10 cellular contexts compared by ENCODE assay signal in the genomic region with DNA sequence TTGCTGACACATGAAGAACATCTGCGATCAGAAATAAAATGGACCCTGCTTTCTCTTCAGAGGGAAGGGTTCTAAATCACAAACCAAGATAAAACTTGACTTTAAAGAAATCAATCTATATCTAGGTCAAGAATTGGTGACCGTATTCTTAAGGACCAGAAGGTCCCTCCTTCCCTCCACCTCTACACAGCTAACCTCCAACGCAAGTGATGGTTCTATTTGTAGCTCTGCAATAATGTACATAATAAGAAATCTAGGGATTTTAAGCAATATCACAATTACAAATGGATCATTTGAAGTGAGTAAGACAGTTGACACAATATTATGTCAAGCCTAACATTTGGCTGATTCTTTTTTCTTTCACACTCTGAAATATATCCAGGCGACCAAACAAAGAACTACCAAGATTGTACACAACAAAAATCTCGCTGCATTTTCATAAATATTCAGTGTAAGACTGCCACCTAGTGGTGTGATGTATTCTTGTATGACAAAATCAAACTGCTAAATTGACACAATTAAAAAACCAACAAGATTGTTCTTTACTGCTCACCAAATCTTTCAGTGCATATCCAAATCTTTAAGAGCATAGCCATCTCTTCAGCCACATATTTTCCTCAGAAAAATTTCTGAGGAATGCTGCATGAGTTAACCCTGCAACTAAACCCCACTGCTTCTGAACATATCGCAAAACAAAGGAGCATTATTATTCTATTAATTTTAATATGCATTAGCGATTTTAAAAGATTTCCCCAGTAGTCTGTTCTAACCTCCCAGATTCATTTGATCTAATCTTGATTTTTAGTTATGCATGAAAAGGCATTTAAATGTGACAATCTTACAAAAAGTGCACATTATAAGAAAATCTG. TPM values are rescaled to one million over a fixed set of nuclear protein-coding genes. Genes with fewer than 3 reads are reported as not detected.
DNase-seq lines count a peak whose midpoint lies in the region; ATAC-seq, FAIRE-seq and TF ChIP-seq lines count a peak whose summit lies in the region.
"Had no signal": no experiment of that assay in that cellular context is flagged by ENCODE, and none has a peak within 500 bp of the region (broad histone marks: within the 10 kb centered on the region; RNA-seq: fewer than 3 reads in every experiment).

No MANE protein-coding gene starts in this region.

- peaks cover 2% of the 10 kb centered on the region for H3K4me1 Mint-ChIP-seq in activated CD4-positive, alpha-beta T cell treated with anti-CD3 and anti-CD28 coated beads for 36 hours
- peaks cover 20% of the 10 kb centered on the region for H3K4me1 Mint-ChIP-seq in astrocyte (ENCODE audit: low read depth, unreplicated experiment)
- H3K4me1 Mint-ChIP-seq in stimulated activated effector memory CD8-positive, alpha-beta T cell treated with anti-CD3 and anti-CD28 coated beads, Interleukin-12 subunit alpha, Interleukin-12 subunit beta, amount 100 ng/mL, for 72 hours, result no peaks in the 10 kb centered on the region

- H3K9ac ChIP-seq in astrocyte (ENCODE audit: low read length), result no peak overlapping the region
- H3K9ac ChIP-seq: BLaER1 had no signal

- H4K20me1 ChIP-seq in astrocyte (ENCODE audit: insufficient read depth, low read length), result no peaks in the 10 kb centered on the region
- H4K20me1 ChIP-seq: BLaER1 had no signal

- no peaks in the 10 kb centered on the region for H3K4me1 ChIP-seq in astrocyte (ENCODE audit: insufficient read depth, low read length)
- H3K4me1 ChIP-seq: BLaER1 had no signal

- no peak overlapping the region for H3K4me3 Mint-ChIP-seq in activated CD4-positive, alpha-beta T cell treated with anti-CD3 and anti-CD28 coated beads for 36 hours
- H3K4me3 Mint-ChIP-seq in astrocyte (ENCODE audit: unreplicated experiment), result no peak overlapping the region
- no peak overlapping the region for H3K4me3 Mint-ChIP-seq in stimulated activated effector memory CD8-positive, alpha-beta T cell treated with anti-CD3 and anti-CD28 coated beads, Interleukin-12 subunit alpha, Interleukin-12 subunit beta, amount 100 ng/mL, for 72 hours

- H3K79me2 ChIP-seq in astrocyte (ENCODE audit: insufficient read depth, low read length), result no peaks in the 10 kb centered on the region

- DNase-seq in activated CD4-positive, alpha-beta T cell treated with anti-CD3 and anti-CD28 coated beads for 36 hours, result no peak
- DNase-seq in activated CD4-positive, alpha-beta T cell treated with anti-CD3 and anti-CD28 coated beads, Interleukin-2, amount 50 U/mL, for 1 hour, result no peak
- DNase-seq in NCI-H510A treated with DMSO at 0.1 percent for 48 hours (lab: John Stamatoyannopoulos, UW), result peak; percentile 91
- DNase-seq in astrocyte (ENCODE audit: low read depth), result peak; percentile 38
- DNase-seq in hepatic stellate cell (ENCODE audit: low spot score), result peak; percentile 9
- DNase-seq in stimulated activated effector memory CD8-positive, alpha-beta T cell treated with anti-CD3 and anti-CD28 coated beads, Interleukin-12 subunit alpha, Interleukin-12 subunit beta, amount 100 ng/mL, for 72 hours (ENCODE audit: low spot score in 2 of 2), result peak in 1 of 2 donors; percentile 17
- DNase-seq in omental fat pad (ENCODE audit: low spot score), result no peak

- H3K4me3 ChIP-seq in astrocyte (ENCODE audit: insufficient read depth, low read depth, low read length), result no peak overlapping the region
- H3K4me3 ChIP-seq: BLaER1 had no signal

- intact Hi-C loops in activated CD4-positive, alpha-beta T cell treated with anti-CD3 and anti-CD28 coated beads for 36 hours (cut with DNase I, micrococcal nuclease), result loop anchor here (1.0 to 10.0 kb wide), 13 partner anchors 79 to 1253 kb away; partner anchors contain the start of gene MIOS (in 1 of the 2)

- no peaks in the 10 kb centered on the region for H3K9me3 Mint-ChIP-seq in activated CD4-positive, alpha-beta T cell treated with anti-CD3 and anti-CD28 coated beads for 36 hours (ENCODE audit: low read depth)
- H3K9me3 Mint-ChIP-seq in astrocyte (ENCODE audit: unreplicated experiment), result no peaks in the 10 kb centered on the region
- no peaks in the 10 kb centered on the region for H3K9me3 Mint-ChIP-seq in stimulated activated effector memory CD8-positive, alpha-beta T cell treated with anti-CD3 and anti-CD28 coated beads, Interleukin-12 subunit alpha, Interleukin-12 subunit beta, amount 100 ng/mL, for 72 hours
- H3K9me3 Mint-ChIP-seq: activated naive CD4-positive, alpha-beta T cell treated with anti-CD3 and anti-CD28 coated beads, Interleukin-2, amount 50 U/mL, for 72 hours had no signal

- H3K27ac ChIP-seq in astrocyte (ENCODE audit: low read depth, low read length), result no peak overlapping the region
- H3K27ac ChIP-seq: BLaER1 had no signal

- peak; percentile 72 for FAIRE-seq in astrocyte (lab: Jason Lieb, UNC)

- no peaks in the 10 kb centered on the region for H3K27me3 ChIP-seq in astrocyte (ENCODE audit: insufficient read depth, low read length)
- H3K27me3 ChIP-seq: BLaER1 had no signal

- H3K27ac Mint-ChIP-seq in activated CD4-positive, alpha-beta T cell treated with anti-CD3 and anti-CD28 coated beads for 36 hours, result no peak overlapping the region
- no peak overlapping the region for H3K27ac Mint-ChIP-seq in astrocyte (ENCODE audit: unreplicated experiment)
- no peak overlapping the region for H3K27ac Mint-ChIP-seq in stimulated activated effector memory CD8-positive, alpha-beta T cell treated with anti-CD3 and anti-CD28 coated beads, Interleukin-12 subunit alpha, Interleukin-12 subunit beta, amount 100 ng/mL, for 72 hours
- H3K27ac Mint-ChIP-seq: activated naive CD4-positive, alpha-beta T cell treated with anti-CD3 and anti-CD28 coated beads, Interleukin-2, amount 50 U/mL, for 72 hours had no signal

- no peaks in the 10 kb centered on the region for H3K9me3 ChIP-seq in astrocyte (ENCODE audit: insufficient read depth, low read depth, low read length)
- H3K9me3 ChIP-seq: BLaER1 had no signal

- H3K36me3 ChIP-seq in astrocyte (ENCODE audit: insufficient read depth, low read length), result no peaks in the 10 kb centered on the region
- H3K36me3 ChIP-seq: BLaER1 had no signal

- ATAC-seq in activated CD4-positive, alpha-beta T cell treated with anti-CD3 and anti-CD28 coated beads for 36 hours, result peak; percentile 49
- ATAC-seq in HG03565 (IDR thresholded peaks at IDR 0.05; ENCODE audit: unreplicated experiment) (peak; percentile 52), omental fat pad (ENCODE audit: low FRiP score) (no peak)
- peak; percentile 40 for ATAC-seq in stimulated activated effector memory CD8-positive, alpha-beta T cell treated with anti-CD3 and anti-CD28 coated beads, Interleukin-12 subunit alpha, Interleukin-12 subunit beta, amount 100 ng/mL, for 72 hours
- ATAC-seq: activated naive CD4-positive, alpha-beta T cell treated with anti-CD3 and anti-CD28 coated beads, Interleukin-2, amount 50 U/mL, for 72 hours had no signal

- no peak overlapping the region for H2AFZ ChIP-seq in astrocyte (ENCODE audit: low read depth, low read length)

- no peaks in the 10 kb centered on the region for H3K36me3 Mint-ChIP-seq in activated CD4-positive, alpha-beta T cell treated with anti-CD3 and anti-CD28 coated beads for 36 hours (ENCODE audit: low read depth)
- no peaks in the 10 kb centered on the region for H3K36me3 Mint-ChIP-seq in astrocyte (ENCODE audit: low read depth, unreplicated experiment)
- no peaks in the 10 kb centered on the region for H3K36me3 Mint-ChIP-seq in stimulated activated effector memory CD8-positive, alpha-beta T cell treated with anti-CD3 and anti-CD28 coated beads, Interleukin-12 subunit alpha, Interleukin-12 subunit beta, amount 100 ng/mL, for 72 hours
- H3K36me3 Mint-ChIP-seq: activated naive CD4-positive, alpha-beta T cell treated with anti-CD3 and anti-CD28 coated beads, Interleukin-2, amount 50 U/mL, for 72 hours had no signal

- H3K27me3 Mint-ChIP-seq in activated CD4-positive, alpha-beta T cell treated with anti-CD3 and anti-CD28 coated beads for 36 hours, result no peaks in the 10 kb centered on the region
- H3K27me3 Mint-ChIP-seq in astrocyte (ENCODE audit: low read depth, unreplicated experiment), result no peaks in the 10 kb centered on the region

- POLR2A ChIA-PET in activated CD4-positive, alpha-beta T cell treated with anti-CD3 and anti-CD28 coated beads for 36 hours (lab: Charles Lee), result interaction anchor here (0.7 kb wide), 1 partner anchor 291 kb away, joined by 3 read pairs; no protein-coding TSS in a partner anchor

- H3K4me2 ChIP-seq in astrocyte (ENCODE audit: low read length), result no peak overlapping the region
- H3K4me2 ChIP-seq: BLaER1 had no signal

- CTCF ChIA-PET in activated CD4-positive, alpha-beta T cell treated with anti-CD3 and anti-CD28 coated beads for 36 hours (lab: Charles Lee), result interaction anchor here (0.6 to 3.1 kb wide), 21 partner anchors 8 to 697 kb away, joined by 3 to 21 read pairs (median 3); partner anchors contain the start of genes RPA3 and UMAD1

- TF ChIP-seq CTCF in astrocyte (IDR thresholded peaks at IDR 0.05; ENCODE audit: insufficient read depth, low read depth, low read length) (peak; percentile 66), omental fat pad (IDR thresholded peaks at IDR 0.05) (no peak)

RNA-seq across cellular contexts. Expression of gene ICA1, which starts 44.5 kb away (rescaled TPM):
- total RNA-seq in activated CD4-positive, alpha-beta T cell treated with anti-CD3 and anti-CD28 coated beads for 36 hours, result 1 to 10 TPM in 1 of 2 experiments, under 1 TPM in 1; 0.57 to 1.0 TPM
- total RNA-seq in astrocyte (4.9 and 8.0 TPM in 2 replicates), omental fat pad (10 to 100 TPM in 3 of 4 donors, 1 to 10 TPM in 1; 9.7 to 61.8 (median 31.6) TPM)

Comparison
In these comparisons a context has a peak if more than half of its experiments do, and no peak if none do; other contexts are left out.
1. DNase-seq: peak in NCI-H510A treated with DMSO at 0.1 percent for 48 hours (single experiment), astrocyte (single experiment) and hepatic stellate cell (single experiment); none in activated CD4-positive, alpha-beta T cell treated with anti-CD3 and anti-CD28 coated beads for 36 hours (single experiment), activated CD4-positive, alpha-beta T cell treated with anti-CD3 and anti-CD28 coated beads, Interleukin-2, amount 50 U/mL, for 1 hour (single experiment) and omental fat pad (single experiment).